In genomic region chr6:90457012-90457866, GRCh38 we compare ENCODE assay signal across 7 cellular contexts.
A peak's percentile ranks its signal among the peaks of the same experiment; 100 is the strongest.
DNase-seq lines count a peak whose midpoint lies in the region; ATAC-seq, FAIRE-seq and TF ChIP-seq lines count a peak whose summit lies in the region.
"Not testable (repeated sequence)": the region's sequence is repeated elsewhere in the genome, so short reads cannot be mapped to it uniquely, and the experiment has no call there.

No MANE protein-coding gene starts in this region.

- not testable (repeated sequence) for H3K4ac ChIP-seq in H1 (replicated peaks; ENCODE audit: insufficient read length, low read depth, low read length)

- not testable (repeated sequence) for H3K9me3 Mint-ChIP-seq in GM23338; activated CD8-positive, alpha-beta T cell treated with anti-CD3 and anti-CD28 coated beads for 36 hours; activated T-helper 17 cell treated with anti-CD3 and anti-CD28 coated beads, Interleukin-2, amount 50 U/mL, for 72 hours; activated naive CD8-positive, alpha-beta T cell (ENCODE audit: low read depth)

- not testable (repeated sequence) for H3K4me1 ChIP-seq in GM23338 (ENCODE audit: insufficient read depth); H1 (replicated peaks in 1 of 4; ENCODE audit: control insufficient read depth in 3 of 4, insufficient read depth in 4 of 4, low read length in 3 of 4)

- not testable (repeated sequence) for H3K79me1 ChIP-seq in H1 (ENCODE audit: low read depth, low read length)

- not testable (repeated sequence) for TF ChIP-seq RAD21 in H1 (IDR thresholded peaks at IDR 0.05 in 1 of 2, conservative IDR thresholded peaks at IDR 0.05 in 1 of 2; ENCODE audit: low read depth in 2 of 2, low read length in 2 of 2)

- ATAC-seq in GM23338; activated CD8-positive, alpha-beta T cell treated with anti-CD3 and anti-CD28 coated beads for 36 hours: not testable (repeated sequence)
- ATAC-seq in activated T-helper 17 cell treated with anti-CD3 and anti-CD28 coated beads, Interleukin-2, amount 50 U/mL, for 72 hours (replicated peaks) = peak; percentile 13

- not testable (repeated sequence) for H2BK120ac ChIP-seq in H1 (replicated peaks; ENCODE audit: low read depth, low read length)

- TF ChIP-seq CTCF in GM23338 (conservative IDR thresholded peaks at IDR 0.05; ENCODE audit: low read depth in 2 of 2); activated CD8-positive, alpha-beta T cell treated with anti-CD3 and anti-CD28 coated beads for 36 hours (IDR thresholded peaks at IDR 0.05); H1 (IDR thresholded peaks at IDR 0.05; ENCODE audit: control extremely low read depth in 1 of 3, insufficient read depth in 1 of 3, low read depth in 1 of 3, low read length in 3 of 3): not testable (repeated sequence)

- not testable (repeated sequence) for H2AK5ac ChIP-seq in H1 (ENCODE audit: low read depth, low read length)

- H3K9me3 ChIP-seq in H1 (ENCODE audit: insufficient read depth in 2 of 2, low read depth in 1 of 2, low read length in 1 of 2) = not testable (repeated sequence)

- not testable (repeated sequence) for H3K14ac ChIP-seq in H1 (ENCODE audit: insufficient read length)

- POLR2A ChIA-PET in activated CD8-positive, alpha-beta T cell treated with anti-CD3 and anti-CD28 coated beads for 36 hours (lab: Charles Lee) = interaction anchor here (0.6 to 4.3 kb wide), 18 partner anchors 10 to 517 kb away, joined by 3 to 22 read pairs (median 4); partner anchors contain the start of genes BACH2 and MAP3K7
- POLR2A ChIA-PET in H1 (lab: Charles Lee; ENCODE audit: partially characterized antibody) = interaction anchor here (0.6 to 1.6 kb wide), 3 partner anchors 25 to 45 kb away, joined by 3 to 5 read pairs (median 4); no protein-coding TSS in a partner anchor

- H3K4me1 Mint-ChIP-seq in GM23338 = not testable (repeated sequence)
- peaks cover 63% of the 10 kb centered on the region for H3K4me1 Mint-ChIP-seq in activated CD8-positive, alpha-beta T cell treated with anti-CD3 and anti-CD28 coated beads for 36 hours (ENCODE audit: low read depth)
- peaks cover 34% of the 10 kb centered on the region for H3K4me1 Mint-ChIP-seq in activated T-helper 17 cell treated with anti-CD3 and anti-CD28 coated beads, Interleukin-2, amount 50 U/mL, for 72 hours
- H3K4me1 Mint-ChIP-seq in activated naive CD8-positive, alpha-beta T cell (ENCODE audit: low read depth) = peaks cover 62% of the 10 kb centered on the region

- H3K36me3 ChIP-seq in GM23338 (ENCODE audit: insufficient read depth); H1 (ENCODE audit: control insufficient read depth in 2 of 4, insufficient read depth in 4 of 4, low read length in 3 of 4): not testable (repeated sequence)

- not testable (repeated sequence) for H2BK20ac ChIP-seq in H1 (ENCODE audit: low read length)

- 92% methylated on average over 19 of the region's 19 CpGs; no CpG with 5 or more reads in 1 of the 2 experiments for WGBS in H1 (ENCODE audit: extremely low coverage in 1 of 2, insufficient coverage in 1 of 2, insufficient read length in 1 of 2, insufficient replicate concordance in 2 of 2, low coverage in 1 of 2, low lambda C conversion rate in 2 of 2, missing lambda C conversion rate in 1 of 2), 2 experiments

- H3K56ac ChIP-seq in H1 (replicated peaks; ENCODE audit: insufficient read length, low read depth, low read length) = not testable (repeated sequence)

- H3K27ac ChIP-seq in GM23338 (ENCODE audit: low read depth); H1 (ENCODE audit: low read depth, low read length): not testable (repeated sequence)

- DNase-seq in GM23338 (ENCODE audit: low spot score); H1 (ENCODE audit: low read depth in 1 of 2, low spot score in 2 of 2): not testable (repeated sequence)
- DNase-seq in T-helper 2 cell = peak in 3 of 5 experiments; percentile 10 to 86 (median 31)
- DNase-seq in activated CD8-positive, alpha-beta T cell treated with anti-CD3 and anti-CD28 coated beads for 36 hours = peak; percentile 76
- peak; percentile 74 for DNase-seq in stimulated activated CD8-positive, alpha-beta memory T cell treated with anti-CD3 and anti-CD28 coated beads, Interleukin-4, amount 100 ng/mL, for 48 hours

- H3K36me3 Mint-ChIP-seq in GM23338 (ENCODE audit: low read depth); activated CD8-positive, alpha-beta T cell treated with anti-CD3 and anti-CD28 coated beads for 36 hours (ENCODE audit: low read depth); activated T-helper 17 cell treated with anti-CD3 and anti-CD28 coated beads, Interleukin-2, amount 50 U/mL, for 72 hours (ENCODE audit: low read depth); activated naive CD8-positive, alpha-beta T cell: not testable (repeated sequence)

- H4K8ac ChIP-seq in H1 (ENCODE audit: extremely low read depth, insufficient read depth, low read length) = not testable (repeated sequence)

- not testable (repeated sequence) for TF ChIP-seq EP300 in H1 (IDR thresholded peaks at IDR 0.05; ENCODE audit: borderline replicate concordance in 1 of 2, low read depth in 2 of 2, low read length in 2 of 2)

- H2AFZ ChIP-seq in GM23338 (peak overlapping the region; percentile 63), H1 (ENCODE audit: low read length) (peak overlapping the region; percentile 59; the same call in 1 of the 2 replicates)

- not testable (repeated sequence) for H3F3A ChIP-seq in GM23338 (replicated peaks; ENCODE audit: low read depth)

- not testable (repeated sequence) for H3K4me2 ChIP-seq in GM23338; H1 (ENCODE audit: insufficient read depth in 1 of 2, low read depth in 2 of 2, low read length in 2 of 2)

- H2BK12ac ChIP-seq in H1 (ENCODE audit: low read depth, low read length) = not testable (repeated sequence)

- H3K23me2 ChIP-seq in H1 (ENCODE audit: low read depth, low read length) = not testable (repeated sequence)

- not testable (repeated sequence) for H3K4me3 Mint-ChIP-seq in GM23338; activated CD8-positive, alpha-beta T cell treated with anti-CD3 and anti-CD28 coated beads for 36 hours
- peak overlapping the region; percentile 68 for H3K4me3 Mint-ChIP-seq in activated T-helper 17 cell treated with anti-CD3 and anti-CD28 coated beads, Interleukin-2, amount 50 U/mL, for 72 hours
- H3K4me3 Mint-ChIP-seq in activated naive CD8-positive, alpha-beta T cell = peak overlapping the region; percentile 18

- FAIRE-seq in H1 (lab: Jason Lieb, UNC) = not testable (repeated sequence)

- not testable (repeated sequence) for H4K20me1 ChIP-seq in GM23338 (replicated peaks; ENCODE audit: insufficient read depth); H1 (replicated peaks in 1 of 2; ENCODE audit: control insufficient read depth in 1 of 2, insufficient read depth in 2 of 2, low read length in 2 of 2)

- H3K27me3 ChIP-seq in GM23338 (ENCODE audit: insufficient read depth); H1 (replicated peaks in 1 of 4; ENCODE audit: control insufficient read depth in 3 of 4, extremely low read depth in 1 of 4, insufficient read depth in 3 of 4, low read length in 3 of 4): not testable (repeated sequence)

- not testable (repeated sequence) for H3K4me3 ChIP-seq in GM23338; H1 (ENCODE audit: extremely low read depth in 1 of 4, insufficient read depth in 2 of 4, low read depth in 3 of 4, low read length in 4 of 4)

- H4K5ac ChIP-seq in H1 (ENCODE audit: insufficient read length, low read depth, low read length) = not testable (repeated sequence)

- H3K27ac Mint-ChIP-seq in GM23338 = not testable (repeated sequence)
- peak overlapping the region; percentile 93 for H3K27ac Mint-ChIP-seq in activated CD8-positive, alpha-beta T cell treated with anti-CD3 and anti-CD28 coated beads for 36 hours
- H3K27ac Mint-ChIP-seq in activated T-helper 17 cell treated with anti-CD3 and anti-CD28 coated beads, Interleukin-2, amount 50 U/mL, for 72 hours = peak overlapping the region; percentile 86
- H3K27ac Mint-ChIP-seq in activated naive CD8-positive, alpha-beta T cell = peak overlapping the region; percentile 98

- intact Hi-C loops in activated CD8-positive, alpha-beta T cell treated with anti-CD3 and anti-CD28 coated beads for 36 hours (cut with micrococcal nuclease) = loop anchor here (5.0 kb wide), 1 partner anchor 45 kb away; no protein-coding TSS in a partner anchor

- peak overlapping the region; percentile 40; the same call in 1 of the 2 replicates for H2BK5ac ChIP-seq in H1 (ENCODE audit: low read depth, low read length)

- H2BK15ac ChIP-seq in H1 (ENCODE audit: low read length) = not testable (repeated sequence)

- H3K23ac ChIP-seq in H1 (ENCODE audit: insufficient read length) = not testable (repeated sequence)

- H3K27me3 Mint-ChIP-seq in GM23338 (ENCODE audit: insufficient read depth, low read depth, poor library complexity); activated CD8-positive, alpha-beta T cell treated with anti-CD3 and anti-CD28 coated beads for 36 hours; activated T-helper 17 cell treated with anti-CD3 and anti-CD28 coated beads, Interleukin-2, amount 50 U/mL, for 72 hours; activated naive CD8-positive, alpha-beta T cell: not testable (repeated sequence)

- not testable (repeated sequence) for H3K9me2 ChIP-seq in GM23338 (ENCODE audit: insufficient read depth)

- H3K79me2 ChIP-seq in GM23338 (replicated peaks; ENCODE audit: insufficient read depth); H1 (ENCODE audit: control insufficient read depth in 1 of 2, insufficient read depth in 2 of 2, low read length in 2 of 2): not testable (repeated sequence)

- peak overlapping the region; percentile 3; the same call in 1 of the 2 replicates for H3K18ac ChIP-seq in H1 (ENCODE audit: extremely low read depth, low read length)

- H4K91ac ChIP-seq in H1 (replicated peaks; ENCODE audit: insufficient read length, low read length) = not testable (repeated sequence)

- not testable (repeated sequence) for H3K9ac ChIP-seq in H1 (replicated peaks in 1 of 4; ENCODE audit: extremely low read depth in 1 of 4, low read depth in 3 of 4, low read length in 3 of 4)

- TF ChIP-seq POLR2A in H1 (IDR thresholded peaks at IDR 0.05; ENCODE audit: control extremely low read depth in 1 of 2, low read depth in 2 of 2, low read length in 2 of 2) = not testable (repeated sequence)

- CTCF ChIA-PET in activated CD8-positive, alpha-beta T cell treated with anti-CD3 and anti-CD28 coated beads for 36 hours (lab: Charles Lee) = interaction anchor here (0.6 to 3.9 kb wide), 14 partner anchors 9 to 517 kb away, joined by 3 to 22 read pairs (median 4); no protein-coding TSS in a partner anchor
- CTCF ChIA-PET in H1 (lab: Charles Lee; ENCODE audit: partially characterized antibody) = interaction anchor here (0.5 to 16.2 kb wide), 8 partner anchors 10 to 66 kb away, joined by 3 to 179 read pairs (median 4); no protein-coding TSS in a partner anchor
